ENCODE assay signal across 1 cellular context in genomic region chr16:67994037-67994407, GRCh38.
TF ChIP-seq lines count a peak whose summit lies in the region.

No MANE protein-coding gene starts in this region.

TF ChIP-seq in HepG2, 621 proteins besides CTCF, POLR2A, EP300 and RAD21:
- TF ChIP-seq ZNF619 (CRISPR knock-in tag; IDR thresholded peaks at IDR 0.05), result 0 out of 2 replicates have a peak, but pooled peaks have one; percentile 9
